ENCODE assay signal across 1 cellular context in genomic region chr4:14856927-14857220, GRCh38.
TF ChIP-seq lines count a peak whose summit lies in the region.

No MANE protein-coding gene starts in this region.

TF ChIP-seq in SK-N-SH, 30 proteins besides CTCF, POLR2A, EP300 and RAD21 (continued from another document):
- no peak for TF ChIP-seq REST (IDR thresholded peaks at IDR 0.05; ENCODE audit: low read depth, low read length)
- TF ChIP-seq TCF12 (IDR thresholded peaks at IDR 0.05), result no peak
- TF ChIP-seq PBX3 (IDR thresholded peaks at IDR 0.05), result no peak
- TF ChIP-seq RXRA (IDR thresholded peaks at IDR 0.05; ENCODE audit: borderline replicate concordance, low read depth), result no peak
- TF ChIP-seq FOSL2 (IDR thresholded peaks at IDR 0.05; ENCODE audit: borderline replicate concordance, low read depth), result no peak
- no peak for TF ChIP-seq YY1 (IDR thresholded peaks at IDR 0.05; ENCODE audit: low read depth)
